ENCODE assay signal across 1 cellular context in genomic region chr15:23570466-23570865, GRCh38.
TF ChIP-seq lines count a peak whose summit lies in the region.

No MANE protein-coding gene starts in this region.

TF ChIP-seq in HepG2, 621 proteins besides CTCF, POLR2A, EP300 and RAD21 (continued from another document):
- no peak for TF ChIP-seq NFE2L2 (IDR thresholded peaks at IDR 0.05; ENCODE audit: low read length)
- no peak for TF ChIP-seq ZNF263 (CRISPR knock-in tag; IDR thresholded peaks at IDR 0.05)
- no peak for TF ChIP-seq GZF1 (CRISPR knock-in tag; IDR thresholded peaks at IDR 0.05)
- no peak for TF ChIP-seq SP5 (CRISPR knock-in tag; IDR thresholded peaks at IDR 0.05; ENCODE audit: borderline replicate concordance, low read depth)
- no peak for TF ChIP-seq SOX13 (IDR thresholded peaks at IDR 0.05)
- TF ChIP-seq SOX13 (CRISPR knock-in tag; conservative IDR thresholded peaks at IDR 0.05 in 1 of 2, IDR thresholded peaks at IDR 0.05 in 1 of 2) = peak in 1 of 2 experiments; percentile 34; a peak in 1 of 4 replicates
- no peak for TF ChIP-seq ZSCAN25 (CRISPR knock-in tag; IDR thresholded peaks at IDR 0.05)
- TF ChIP-seq ATAD3A (CRISPR knock-in tag; IDR thresholded peaks at IDR 0.05) = no peak
- TF ChIP-seq DR1 (CRISPR knock-in tag; IDR thresholded peaks at IDR 0.05) = no peak
- TF ChIP-seq ZNF550 (CRISPR knock-in tag; IDR thresholded peaks at IDR 0.05; ENCODE audit: borderline replicate concordance) = no peak
- no peak for TF ChIP-seq SYNCRIP (IDR thresholded peaks at IDR 0.05; ENCODE audit: insufficient read depth, low read depth, low read length)
- TF ChIP-seq GFI1 (CRISPR knock-in tag; IDR thresholded peaks at IDR 0.05; ENCODE audit: borderline replicate concordance) = no peak
- TF ChIP-seq XRCC5 (optimal IDR thresholded peaks at IDR 0.05; ENCODE audit: low read length) = peak; percentile 63
